ENCODE assay signal across 20 cellular contexts in genomic region chr5:83034552-83035181, GRCh38. TPM values are rescaled to one million over a fixed set of nuclear protein-coding genes. Genes with fewer than 3 reads are reported as not detected.
DNase-seq lines count a peak whose midpoint lies in the region; ATAC-seq, FAIRE-seq and TF ChIP-seq lines count a peak whose summit lies in the region.
"Had no signal": no experiment of that assay in that cellular context is flagged by ENCODE, and none has a peak within 500 bp of the region (broad histone marks: within the 10 kb centered on the region; RNA-seq: fewer than 3 reads in every experiment).

No MANE protein-coding gene starts in this region.

- ATAC-seq in activated T-helper 17 cell treated with anti-CD3 and anti-CD28 coated beads, Interleukin-2, amount 50 U/mL, for 72 hours (replicated peaks): no peak
- ATAC-seq: natural killer cell; stimulated activated naive B cell treated with anti-CD40 and anti-IgM and Interleukin-4, amounts not matched to agents 10 μg/mL and 1 μg/mL and 100 μg/mL, for 72 hours had no signal

- FAIRE-seq in GM12891 (lab: Jason Lieb, UNC): no peak

- H3K9me3 Mint-ChIP-seq in activated T-helper 17 cell treated with anti-CD3 and anti-CD28 coated beads, Interleukin-2, amount 50 U/mL, for 72 hours: no peaks in the 10 kb centered on the region
- H3K9me3 Mint-ChIP-seq: activated CD4-positive, alpha-beta memory T cell treated with anti-CD3 and anti-CD28 coated beads, Interleukin-2, amount 10 ng/mL, durations not matched to agents 7 days and 5 days; CD4-positive, alpha-beta T cell; central memory CD8-positive, alpha-beta T cell; natural killer cell; stimulated activated naive B cell treated with anti-CD40 and anti-IgM and Interleukin-4, amounts not matched to agents 10 μg/mL and 1 μg/mL and 100 μg/mL, for 72 hours had no signal

- no peaks in the 10 kb centered on the region for H3K27me3 Mint-ChIP-seq in activated T-helper 17 cell treated with anti-CD3 and anti-CD28 coated beads, Interleukin-2, amount 50 U/mL, for 72 hours
- H3K27me3 Mint-ChIP-seq: activated CD4-positive, alpha-beta memory T cell treated with anti-CD3 and anti-CD28 coated beads, Interleukin-2, amount 10 ng/mL, durations not matched to agents 7 days and 5 days; CD4-positive, alpha-beta T cell; stimulated activated naive B cell treated with anti-CD40 and anti-IgM and Interleukin-4, amounts not matched to agents 10 μg/mL and 1 μg/mL and 100 μg/mL, for 72 hours had no signal

- no peak for TF ChIP-seq POLR2A in GM12891 (IDR thresholded peaks at IDR 0.05; ENCODE audit: low read depth, low read length)

- H3K4me1 Mint-ChIP-seq in activated T-helper 17 cell treated with anti-CD3 and anti-CD28 coated beads, Interleukin-2, amount 50 U/mL, for 72 hours: no peaks in the 10 kb centered on the region
- H3K4me1 Mint-ChIP-seq: activated CD4-positive, alpha-beta memory T cell treated with anti-CD3 and anti-CD28 coated beads, Interleukin-2, amount 10 ng/mL, durations not matched to agents 7 days and 5 days; central memory CD8-positive, alpha-beta T cell; natural killer cell had no signal

- peak overlapping the region; percentile 81 for H3K27ac ChIP-seq in caudate nucleus (ENCODE audit: low read depth, low read length)
- H3K27ac ChIP-seq: parathyroid adenoma, sigmoid colon, thyroid gland had no signal

- peak; percentile 14 for DNase-seq in NCI-H1092 (lab: John Stamatoyannopoulos, UW)
- peak; percentile 33 for DNase-seq in NCI-H524 treated with DMSO at 0.1 percent for 48 hours (lab: John Stamatoyannopoulos, UW)
- no peak for DNase-seq in caudate nucleus (lab: John Stamatoyannopoulos, UW)
- DNase-seq in pons (ENCODE audit: low spot score): peak; percentile 22
- DNase-seq in SIG-M5 (lab: John Stamatoyannopoulos, UW): no peak
- DNase-seq in GM12891 (ENCODE audit: insufficient read length, low spot score): no peak
- DNase-seq: activated CD4-positive, alpha-beta memory T cell treated with anti-CD3 and anti-CD28 coated beads, Interleukin-2, amount 10 ng/mL, durations not matched to agents 7 days and 5 days; activated T-cell treated with anti-CD3 and anti-CD28 coated beads for 4 hours; CD4-positive, alpha-beta T cell; foreskin fibroblast; GOT3; MM.1S; natural killer cell; NCI-H526; sigmoid colon; stimulated activated naive B cell treated with anti-CD40 and anti-IgM and Interleukin-4, amounts not matched to agents 10 μg/mL and 1 μg/mL and 100 μg/mL, for 72 hours; thyroid gland had no signal

- no peak overlapping the region for H3K27ac Mint-ChIP-seq in activated T-helper 17 cell treated with anti-CD3 and anti-CD28 coated beads, Interleukin-2, amount 50 U/mL, for 72 hours
- H3K27ac Mint-ChIP-seq: activated CD4-positive, alpha-beta memory T cell treated with anti-CD3 and anti-CD28 coated beads, Interleukin-2, amount 10 ng/mL, durations not matched to agents 7 days and 5 days; CD4-positive, alpha-beta T cell; natural killer cell; stimulated activated naive B cell treated with anti-CD40 and anti-IgM and Interleukin-4, amounts not matched to agents 10 μg/mL and 1 μg/mL and 100 μg/mL, for 72 hours had no signal

- H3K4me3 Mint-ChIP-seq in activated T-helper 17 cell treated with anti-CD3 and anti-CD28 coated beads, Interleukin-2, amount 50 U/mL, for 72 hours: no peak overlapping the region
- H3K4me3 Mint-ChIP-seq: activated CD4-positive, alpha-beta memory T cell treated with anti-CD3 and anti-CD28 coated beads, Interleukin-2, amount 10 ng/mL, durations not matched to agents 7 days and 5 days; CD4-positive, alpha-beta T cell; central memory CD8-positive, alpha-beta T cell; natural killer cell; stimulated activated naive B cell treated with anti-CD40 and anti-IgM and Interleukin-4, amounts not matched to agents 10 μg/mL and 1 μg/mL and 100 μg/mL, for 72 hours had no signal

- no peaks in the 10 kb centered on the region for H3K36me3 Mint-ChIP-seq in activated T-helper 17 cell treated with anti-CD3 and anti-CD28 coated beads, Interleukin-2, amount 50 U/mL, for 72 hours (ENCODE audit: low read depth)
- H3K36me3 Mint-ChIP-seq: natural killer cell had no signal

TF ChIP-seq in GM12891, 5 proteins besides CTCF, POLR2A, EP300 and RAD21:
- TF ChIP-seq PAX5 (IDR thresholded peaks at IDR 0.05; ENCODE audit: insufficient read depth, low read length, severe bottlenecking) (no peak), TAF1 (IDR thresholded peaks at IDR 0.05; ENCODE audit: low read depth, low read length) (no peak), POU2F2 (IDR thresholded peaks at IDR 0.05; ENCODE audit: low read depth, low read length) (no peak), SPI1 (IDR thresholded peaks at IDR 0.05; ENCODE audit: low read depth, low read length) (no peak), POLR2AphosphoS5 (IDR thresholded peaks at IDR 0.05; ENCODE audit: low read depth, low read length) (no peak)

RNA-seq across cellular contexts. Expression of gene TMEM167A, which starts 42.5 kb away (rescaled TPM):
- 10 to 100 TPM; 60.4 to 83.7 TPM for total RNA-seq in activated T-helper 17 cell treated with anti-CD3 and anti-CD28 coated beads, Interleukin-2, amount 50 U/mL, for 72 hours
- polyA plus RNA-seq in GM12891 (2012; ENCODE audit: low read depth, missing spikeins): 32.2 TPM

RNA-seq across cellular contexts. Expression of gene XRCC4, which starts 42.7 kb away (rescaled TPM):
- 10 to 100 TPM; 11.3 to 12.4 TPM for total RNA-seq in activated T-helper 17 cell treated with anti-CD3 and anti-CD28 coated beads, Interleukin-2, amount 50 U/mL, for 72 hours
- 15.7 TPM for polyA plus RNA-seq in GM12891 (2012; ENCODE audit: low read depth, missing spikeins)

Comparison
In these comparisons a context has a peak if more than half of its experiments do, and no peak if none do; other contexts are left out.
1. DNase-seq: peak in NCI-H1092 (single experiment), NCI-H524 treated with DMSO at 0.1 percent for 48 hours (single experiment) and pons (single experiment); none in caudate nucleus (0 of 61), SIG-M5 (single experiment) and GM12891 (single experiment).